19 cellular contexts compared by ENCODE assay signal in genomic region chr4:99828477-99828876, GRCh38.
"Had no signal": no experiment of that assay in that cellular context is flagged by ENCODE, and none has a peak within 500 bp of the region (broad histone marks: within the 10 kb centered on the region; RNA-seq: fewer than 3 reads in every experiment).

No MANE protein-coding gene starts in this region.

- H3K4me3 Mint-ChIP-seq: activated naive CD8-positive, alpha-beta T cell; dendritic cell treated with granulocyte-macrophage colony-stimulating factor and Interleukin-4, amounts not matched to agents 40 ng/mL and 50 ng/mL, for 4 days; effector memory CD8-positive, alpha-beta T cell; memory B cell; natural killer cell had no signal

- H3K27me3 Mint-ChIP-seq: activated naive CD8-positive, alpha-beta T cell; dendritic cell treated with granulocyte-macrophage colony-stimulating factor and Interleukin-4, amounts not matched to agents 40 ng/mL and 50 ng/mL, for 4 days; effector memory CD8-positive, alpha-beta T cell; memory B cell; stimulated activated naive B cell treated with anti-CD40 and anti-IgM and Interleukin-4, amounts not matched to agents 10 μg/mL and 1 μg/mL and 100 μg/mL, for 72 hours had no signal

- H3K9me3 ChIP-seq: left ventricle myocardium inferior, upper lobe of left lung had no signal

- H3K27ac Mint-ChIP-seq: activated naive CD8-positive, alpha-beta T cell; dendritic cell treated with granulocyte-macrophage colony-stimulating factor and Interleukin-4, amounts not matched to agents 40 ng/mL and 50 ng/mL, for 4 days; effector memory CD8-positive, alpha-beta T cell; natural killer cell; stimulated activated naive B cell treated with anti-CD40 and anti-IgM and Interleukin-4, amounts not matched to agents 10 μg/mL and 1 μg/mL and 100 μg/mL, for 72 hours had no signal

- H3K4me1 Mint-ChIP-seq: natural killer cell had no signal

- H3K9me3 Mint-ChIP-seq: dendritic cell treated with granulocyte-macrophage colony-stimulating factor and Interleukin-4, amounts not matched to agents 40 ng/mL and 50 ng/mL, for 4 days; effector memory CD8-positive, alpha-beta T cell; memory B cell; natural killer cell had no signal

- ATAC-seq: effector memory CD8-positive, alpha-beta T cell; natural killer cell; stimulated activated naive B cell treated with anti-CD40 and anti-IgM and Interleukin-4, amounts not matched to agents 10 μg/mL and 1 μg/mL and 100 μg/mL, for 72 hours had no signal

- DNase-seq: activated CD4-positive, alpha-beta T cell treated with anti-CD3 and anti-CD28 coated beads for 1 hour; activated CD4-positive, alpha-beta T cell treated with anti-CD3 and anti-CD28 coated beads, Interleukin-2, amount 50 U/mL, for 4 hours; activated effector memory CD4-positive, alpha-beta T cell treated with anti-CD3 and anti-CD28 coated beads, Interleukin-2, amount 50 U/mL, for 16 hours; cerebellar nuclear complex; effector memory CD8-positive, alpha-beta T cell; hypothalamus; left ventricle myocardium inferior; natural killer cell; posterior cingulate gyrus; stimulated activated CD4-positive, alpha-beta T cell treated with anti-CD3 and anti-CD28 coated beads, Interleukin-15, amount 100 ng/mL, for 24 hours; stimulated activated CD4-positive, alpha-beta T cell treated with anti-CD3 and anti-CD28 coated beads, Interleukin-4, amount 100 ng/mL, for 1 hour; stimulated activated naive B cell treated with anti-CD40 and anti-IgM and Interleukin-4, amounts not matched to agents 10 μg/mL and 1 μg/mL and 100 μg/mL, for 72 hours; substantia nigra; T1000; upper lobe of left lung had no signal

- H3K36me3 Mint-ChIP-seq: natural killer cell had no signal

- H3K36me3 ChIP-seq: left ventricle myocardium inferior, upper lobe of left lung had no signal

- H3K27ac ChIP-seq: left ventricle myocardium inferior, SK-N-MC, upper lobe of left lung had no signal

- H3K4me1 ChIP-seq: left ventricle myocardium inferior had no signal

- H3K27me3 ChIP-seq: upper lobe of left lung had no signal

- H3K4me3 ChIP-seq: left ventricle myocardium inferior, SK-N-MC, upper lobe of left lung had no signal
